8 cellular contexts compared by ENCODE assay signal in the genomic region with DNA sequence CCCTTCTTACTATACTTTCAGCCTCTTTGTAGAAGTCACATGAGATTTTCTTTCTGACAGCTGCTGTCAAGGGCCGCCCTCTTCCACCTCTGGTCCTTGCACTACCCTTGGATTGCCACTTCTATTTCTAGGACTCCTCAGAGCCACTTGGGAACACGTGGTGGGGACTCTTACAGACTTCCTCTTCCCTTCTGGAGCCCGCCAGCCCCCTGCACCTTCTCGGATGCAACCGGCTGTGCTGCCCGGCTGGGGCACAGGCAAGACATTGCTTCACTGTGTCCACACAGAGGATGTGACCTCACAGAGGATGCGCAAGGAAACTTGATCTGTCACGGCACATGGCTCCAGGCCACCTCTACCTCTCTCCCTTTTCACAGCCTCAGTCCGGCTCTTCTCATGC. TPM values are rescaled to one million over a fixed set of nuclear protein-coding genes. Genes with fewer than 3 reads are reported as not detected.
A peak's percentile ranks its signal among the peaks of the same experiment; 100 is the strongest.
DNase-seq lines count a peak whose midpoint lies in the region; ATAC-seq lines count a peak whose summit lies in the region.

No MANE protein-coding gene starts in this region.

- H3K9me3 Mint-ChIP-seq in activated CD8-positive, alpha-beta memory T cell treated with anti-CD3 and anti-CD28 coated beads, Interleukin-2, amount 10 ng/mL, durations not matched to agents 7 days and 5 days (ENCODE audit: low read depth) = no peaks in the 10 kb centered on the region

- peaks cover 84% of the 10 kb centered on the region for H3K4me1 Mint-ChIP-seq in activated CD8-positive, alpha-beta memory T cell treated with anti-CD3 and anti-CD28 coated beads, Interleukin-2, amount 10 ng/mL, durations not matched to agents 7 days and 5 days

- peak overlapping the region; percentile 69 for H3K27ac Mint-ChIP-seq in activated CD8-positive, alpha-beta memory T cell treated with anti-CD3 and anti-CD28 coated beads, Interleukin-2, amount 10 ng/mL, durations not matched to agents 7 days and 5 days

- H3K4me3 Mint-ChIP-seq in activated CD8-positive, alpha-beta memory T cell treated with anti-CD3 and anti-CD28 coated beads, Interleukin-2, amount 10 ng/mL, durations not matched to agents 7 days and 5 days = no peak overlapping the region

- intact Hi-C loops in head of caudate nucleus (cut with DNase I) = no loop called here

- CTCF ChIA-PET in activated CD8-positive, alpha-beta memory T cell treated with anti-CD3 and anti-CD28 coated beads, Interleukin-2, amount 10 ng/mL, durations not matched to agents 7 days and 5 days (lab: Charles Lee) = interaction anchor here (0.8 to 1.5 kb wide), 5 partner anchors 9 to 115 kb away, joined by 3 to 9 read pairs (median 3); no protein-coding TSS in a partner anchor

- H3K27ac ChIP-seq in substantia nigra (ENCODE audit: low read depth, low read length, poor library complexity, severe bottlenecking) = no peak overlapping the region

- no peak for DNase-seq in activated CD8-positive, alpha-beta memory T cell treated with anti-CD3 and anti-CD28 coated beads, Interleukin-2, amount 10 ng/mL, durations not matched to agents 7 days and 5 days
- no peak for DNase-seq in activated CD8-positive, alpha-beta memory T cell treated with anti-CD3 and anti-CD28 coated beads, Interleukin-2, amount 50 U/mL, for 48 hours
- DNase-seq in SIG-M5 treated with dmso at 0.1 percent for 504 hours (lab: John Stamatoyannopoulos, UW; ENCODE audit: unreplicated experiment) = peak; percentile 99
- peak in 33 of 42 donors; percentile 29 to 80 (median 53) for DNase-seq in head of caudate nucleus
- DNase-seq in substantia nigra (lab: John Stamatoyannopoulos, UW) = peak in 30 of 49 donors; percentile 10 to 76 (median 38)
- no peak for DNase-seq in amniotic stem cell (lab: John Stamatoyannopoulos, UW)
- DNase-seq in left lobe of liver (ENCODE audit: low spot score) = no peak

- no peaks in the 10 kb centered on the region for H3K27me3 Mint-ChIP-seq in activated CD8-positive, alpha-beta memory T cell treated with anti-CD3 and anti-CD28 coated beads, Interleukin-2, amount 10 ng/mL, durations not matched to agents 7 days and 5 days

- ATAC-seq in activated CD8-positive, alpha-beta memory T cell treated with anti-CD3 and anti-CD28 coated beads, Interleukin-2, amount 10 ng/mL, durations not matched to agents 7 days and 5 days = no peak
- ATAC-seq in left lobe of liver (no peak), HG02623 (IDR thresholded peaks at IDR 0.05; ENCODE audit: unreplicated experiment) (no peak)

- H3K36me3 Mint-ChIP-seq in activated CD8-positive, alpha-beta memory T cell treated with anti-CD3 and anti-CD28 coated beads, Interleukin-2, amount 10 ng/mL, durations not matched to agents 7 days and 5 days = peaks cover 8% of the 10 kb centered on the region

RNA-seq across cellular contexts. Expression of gene IKBKE, which starts 2.4 kb away (rescaled TPM):
- total RNA-seq in activated CD8-positive, alpha-beta memory T cell treated with anti-CD3 and anti-CD28 coated beads, Interleukin-2, amount 10 ng/mL, durations not matched to agents 7 days and 5 days = 10 to 100 TPM; 64.8 to 72.7 TPM
- total RNA-seq in left lobe of liver = 1.3 TPM

RNA-seq across cellular contexts. Expression of gene RASSF5, which starts 39.4 kb away (rescaled TPM):
- total RNA-seq in activated CD8-positive, alpha-beta memory T cell treated with anti-CD3 and anti-CD28 coated beads, Interleukin-2, amount 10 ng/mL, durations not matched to agents 7 days and 5 days = 100 to 1,000 TPM; 184 to 216 TPM
- 13.1 TPM for total RNA-seq in left lobe of liver

Comparison
In these comparisons a context has a peak if more than half of its experiments do, and no peak if none do; other contexts are left out.
1. DNase-seq: peak in SIG-M5 treated with dmso at 0.1 percent for 504 hours (single experiment), head of caudate nucleus (33 of 42) and substantia nigra (30 of 49); none in activated CD8-positive, alpha-beta memory T cell treated with anti-CD3 and anti-CD28 coated beads, Interleukin-2, amount 10 ng/mL, durations not matched to agents 7 days and 5 days (single experiment), activated CD8-positive, alpha-beta memory T cell treated with anti-CD3 and anti-CD28 coated beads, Interleukin-2, amount 50 U/mL, for 48 hours (single experiment), amniotic stem cell (single experiment) and left lobe of liver (single experiment).
2. RNA of gene IKBKE, which starts 2.4 kb away (total RNA-seq): 64.8 to 72.7 TPM in activated CD8-positive, alpha-beta memory T cell treated with anti-CD3 and anti-CD28 coated beads, Interleukin-2, amount 10 ng/mL, durations not matched to agents 7 days and 5 days; 1.3 TPM in left lobe of liver (single experiment); every median in the first group is over 10 times any median in the second.
3. RNA of gene RASSF5, which starts 39.4 kb away (total RNA-seq): 184 to 216 TPM in activated CD8-positive, alpha-beta memory T cell treated with anti-CD3 and anti-CD28 coated beads, Interleukin-2, amount 10 ng/mL, durations not matched to agents 7 days and 5 days; 13.1 TPM in left lobe of liver (single experiment); every median in the first group is over 10 times any median in the second.